Comparison of ENCODE assay signal across 22 cellular contexts in the genomic region with DNA sequence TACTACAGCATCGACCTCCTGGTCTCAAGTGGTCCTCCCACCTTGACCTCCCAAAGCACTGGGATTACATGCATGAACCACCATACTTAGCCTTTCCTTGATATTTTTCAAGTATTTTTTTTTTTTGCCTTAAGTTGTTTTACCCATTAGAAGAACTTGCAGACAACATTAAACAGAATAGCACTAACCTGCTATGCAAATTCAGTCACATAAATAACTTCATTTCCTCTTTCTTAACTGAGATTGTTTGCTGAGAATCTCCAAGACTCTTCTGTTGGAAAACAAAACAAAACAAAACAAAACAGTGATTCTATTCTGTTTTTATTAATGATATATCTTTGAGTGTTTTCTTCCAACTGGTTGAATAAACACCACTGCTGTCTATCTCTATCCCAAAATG.
"Had no signal": no experiment of that assay in that cellular context is flagged by ENCODE, and none has a peak within 500 bp of the region (broad histone marks: within the 10 kb centered on the region; RNA-seq: fewer than 3 reads in every experiment).

No MANE protein-coding gene starts in this region.

- H3K36me3 ChIP-seq: heart right ventricle, neural progenitor cell, spleen, transverse colon had no signal

- H3K27me3 ChIP-seq: heart right ventricle, neural progenitor cell, spleen, testis, transverse colon had no signal

- H3K4me3 Mint-ChIP-seq: activated CD4-positive, alpha-beta T cell treated with anti-CD3 and anti-CD28 coated beads, Interleukin-2, amount 10 ng/mL, durations not matched to agents 24 days and 14 days; activated CD8-positive, alpha-beta T cell treated with anti-CD3 and anti-CD28 coated beads for 36 hours; activated naive CD4-positive, alpha-beta T cell treated with anti-CD3 and anti-CD28 coated beads, Interleukin-2, amount 50 U/mL, for 24 hours; activated naive CD8-positive, alpha-beta T cell treated with anti-CD3 and anti-CD28 coated beads, Interleukin-2, amount 50 U/mL, for 24 hours; activated T-cell treated with anti-CD3 and anti-CD28 coated beads, Interleukin-2, amount 50 U/mL, for 4 hours; activated T-helper 17 cell treated with anti-CD3 and anti-CD28 coated beads, Interleukin-2, amount 50 U/mL, for 72 hours; effector memory CD8-positive, alpha-beta T cell; natural killer cell; neural progenitor cell had no signal

- H3K27me3 Mint-ChIP-seq: activated CD8-positive, alpha-beta T cell treated with anti-CD3 and anti-CD28 coated beads for 36 hours; activated naive CD4-positive, alpha-beta T cell treated with anti-CD3 and anti-CD28 coated beads, Interleukin-2, amount 50 U/mL, for 24 hours; activated naive CD8-positive, alpha-beta T cell treated with anti-CD3 and anti-CD28 coated beads, Interleukin-2, amount 50 U/mL, for 24 hours had no signal

- FAIRE-seq: endothelial cell of umbilical vein had no signal

- DNase-seq: activated CD4-positive, alpha-beta T cell treated with anti-CD3 and anti-CD28 coated beads, Interleukin-2, amount 10 ng/mL, durations not matched to agents 24 days and 14 days; activated CD4-positive, CD25-positive, alpha-beta regulatory T cell treated with anti-CD3 and anti-CD28 coated beads, Interleukin-2, amount 50 U/mL, for 72 hours; activated CD8-positive, alpha-beta T cell treated with anti-CD3 and anti-CD28 coated beads for 36 hours; activated naive CD8-positive, alpha-beta T cell treated with anti-CD3 and anti-CD28 coated beads, Interleukin-2, amount 50 U/mL, for 24 hours; activated T-cell treated with anti-CD3 and anti-CD28 coated beads, Interleukin-2, amount 50 U/mL, for 4 hours; amygdala; caudate nucleus; cortex of kidney; effector memory CD8-positive, alpha-beta T cell; heart right ventricle; natural killer cell; occipital lobe; posterior cingulate gyrus; right cardiac atrium; spleen; stimulated activated naive CD8-positive, alpha-beta T cell treated with anti-CD3 and anti-CD28 coated beads, Interleukin-15, Interleukin-2, amounts not matched to agents 100 U/mL and 50 U/mL, for 24 hours; testis; transverse colon had no signal

- ATAC-seq: activated CD8-positive, alpha-beta T cell treated with anti-CD3 and anti-CD28 coated beads for 36 hours; activated naive CD8-positive, alpha-beta T cell treated with anti-CD3 and anti-CD28 coated beads, Interleukin-2, amount 50 U/mL, for 24 hours; activated T-cell treated with anti-CD3 and anti-CD28 coated beads, Interleukin-2, amount 50 U/mL, for 4 hours; activated T-helper 17 cell treated with anti-CD3 and anti-CD28 coated beads, Interleukin-2, amount 50 U/mL, for 72 hours; effector memory CD8-positive, alpha-beta T cell; heart right ventricle; natural killer cell; right cardiac atrium; stimulated activated naive CD8-positive, alpha-beta T cell treated with anti-CD3 and anti-CD28 coated beads, Interleukin-15, Interleukin-2, amounts not matched to agents 100 U/mL and 50 U/mL, for 24 hours had no signal

- H3K27ac Mint-ChIP-seq: activated CD4-positive, alpha-beta T cell treated with anti-CD3 and anti-CD28 coated beads, Interleukin-2, amount 10 ng/mL, durations not matched to agents 24 days and 14 days; activated CD8-positive, alpha-beta T cell treated with anti-CD3 and anti-CD28 coated beads for 36 hours; activated naive CD4-positive, alpha-beta T cell treated with anti-CD3 and anti-CD28 coated beads, Interleukin-2, amount 50 U/mL, for 24 hours; activated naive CD8-positive, alpha-beta T cell treated with anti-CD3 and anti-CD28 coated beads, Interleukin-2, amount 50 U/mL, for 24 hours; activated T-helper 17 cell treated with anti-CD3 and anti-CD28 coated beads, Interleukin-2, amount 50 U/mL, for 72 hours; effector memory CD8-positive, alpha-beta T cell; natural killer cell; neural progenitor cell had no signal

- H3K27ac ChIP-seq: heart right ventricle, neural progenitor cell, spleen, testis, transverse colon had no signal

- H3K4me1 ChIP-seq: heart right ventricle, neural progenitor cell, spleen, testis, transverse colon had no signal

- H3K9me3 ChIP-seq: spleen, testis, transverse colon had no signal

- H3K4me1 Mint-ChIP-seq: activated CD4-positive, alpha-beta T cell treated with anti-CD3 and anti-CD28 coated beads, Interleukin-2, amount 10 ng/mL, durations not matched to agents 24 days and 14 days; activated naive CD8-positive, alpha-beta T cell treated with anti-CD3 and anti-CD28 coated beads, Interleukin-2, amount 50 U/mL, for 24 hours; activated T-helper 17 cell treated with anti-CD3 and anti-CD28 coated beads, Interleukin-2, amount 50 U/mL, for 72 hours; natural killer cell; neural progenitor cell had no signal

- H3K36me3 Mint-ChIP-seq: neural progenitor cell had no signal

- H3K4me3 ChIP-seq: heart right ventricle, neural progenitor cell, spleen, testis, transverse colon had no signal

- H3K9me3 Mint-ChIP-seq: activated CD8-positive, alpha-beta T cell treated with anti-CD3 and anti-CD28 coated beads for 36 hours; activated naive CD4-positive, alpha-beta T cell treated with anti-CD3 and anti-CD28 coated beads, Interleukin-2, amount 50 U/mL, for 24 hours; activated T-cell treated with anti-CD3 and anti-CD28 coated beads, Interleukin-2, amount 50 U/mL, for 4 hours; activated T-helper 17 cell treated with anti-CD3 and anti-CD28 coated beads, Interleukin-2, amount 50 U/mL, for 72 hours; natural killer cell; neural progenitor cell had no signal
